Comparison of ENCODE assay signal across 10 cellular contexts in genomic region chr6:22593895-22594294, GRCh38. TPM values are rescaled to one million over a fixed set of nuclear protein-coding genes. Genes with fewer than 3 reads are reported as not detected.
"Had no signal": no experiment of that assay in that cellular context is flagged by ENCODE, and none has a peak within 500 bp of the region (broad histone marks: within the 10 kb centered on the region; RNA-seq: fewer than 3 reads in every experiment).

No MANE protein-coding gene starts in this region.

- FAIRE-seq: HTR-8/SVneo, K562 had no signal

- H3K9ac ChIP-seq: KMS-11 had no signal

- H3K4me3 ChIP-seq: K562 had no signal

- H3K4me3 Mint-ChIP-seq: IgD-negative memory B cell had no signal

- H3K27me3 Mint-ChIP-seq: IgD-negative memory B cell had no signal

- H3K36me3 Mint-ChIP-seq: IgD-negative memory B cell had no signal

- H3K4me2 ChIP-seq: KMS-11 had no signal

- ATAC-seq: K562 had no signal

- H3K27ac ChIP-seq: HL-60, KMS-11 had no signal

- H3K27ac Mint-ChIP-seq: IgD-negative memory B cell had no signal

- DNase-seq: IMR-90, KBM-7, KG1 had no signal

RNA-seq across cellular contexts. Expression of gene HDGFL1, which starts 24.5 kb away (rescaled TPM):
- total RNA-seq: HT-29, HT1080, IMR-90 had no signal
- polyA plus RNA-seq: IgD-negative memory B cell, IMR-90 had no signal
